Comparison of ENCODE assay signal across 1 cellular context in the genomic region with DNA sequence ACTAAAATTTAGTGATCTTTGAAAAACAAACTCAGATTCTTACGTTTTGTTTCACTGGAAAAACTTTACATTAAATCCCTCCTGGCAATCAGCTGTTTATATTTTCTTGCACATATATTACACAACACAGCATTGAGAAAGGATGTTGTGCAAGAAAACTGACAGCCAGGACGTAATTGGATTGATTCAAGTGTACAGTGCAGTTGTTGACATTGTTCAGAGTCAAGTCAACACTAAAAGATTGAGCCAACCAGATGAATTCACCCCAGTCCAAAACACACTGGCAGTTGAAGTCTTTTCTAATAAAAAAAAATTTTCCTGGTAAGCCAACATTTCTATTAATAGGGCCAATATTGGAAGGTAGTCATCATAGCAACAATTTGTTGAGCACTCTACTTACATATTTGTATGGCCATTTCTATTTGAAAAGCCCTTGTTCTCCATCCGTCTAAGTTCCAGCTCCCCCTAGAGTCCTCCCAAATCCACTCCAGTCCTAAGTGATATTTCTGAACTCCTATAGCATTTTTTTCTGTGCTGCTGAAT.
TF ChIP-seq lines count a peak whose summit lies in the region.

No MANE protein-coding gene starts in this region.

TF ChIP-seq in GM23338, 12 proteins besides CTCF, POLR2A, EP300 and RAD21 (continued from another document):
- TF ChIP-seq, protein P1, sequence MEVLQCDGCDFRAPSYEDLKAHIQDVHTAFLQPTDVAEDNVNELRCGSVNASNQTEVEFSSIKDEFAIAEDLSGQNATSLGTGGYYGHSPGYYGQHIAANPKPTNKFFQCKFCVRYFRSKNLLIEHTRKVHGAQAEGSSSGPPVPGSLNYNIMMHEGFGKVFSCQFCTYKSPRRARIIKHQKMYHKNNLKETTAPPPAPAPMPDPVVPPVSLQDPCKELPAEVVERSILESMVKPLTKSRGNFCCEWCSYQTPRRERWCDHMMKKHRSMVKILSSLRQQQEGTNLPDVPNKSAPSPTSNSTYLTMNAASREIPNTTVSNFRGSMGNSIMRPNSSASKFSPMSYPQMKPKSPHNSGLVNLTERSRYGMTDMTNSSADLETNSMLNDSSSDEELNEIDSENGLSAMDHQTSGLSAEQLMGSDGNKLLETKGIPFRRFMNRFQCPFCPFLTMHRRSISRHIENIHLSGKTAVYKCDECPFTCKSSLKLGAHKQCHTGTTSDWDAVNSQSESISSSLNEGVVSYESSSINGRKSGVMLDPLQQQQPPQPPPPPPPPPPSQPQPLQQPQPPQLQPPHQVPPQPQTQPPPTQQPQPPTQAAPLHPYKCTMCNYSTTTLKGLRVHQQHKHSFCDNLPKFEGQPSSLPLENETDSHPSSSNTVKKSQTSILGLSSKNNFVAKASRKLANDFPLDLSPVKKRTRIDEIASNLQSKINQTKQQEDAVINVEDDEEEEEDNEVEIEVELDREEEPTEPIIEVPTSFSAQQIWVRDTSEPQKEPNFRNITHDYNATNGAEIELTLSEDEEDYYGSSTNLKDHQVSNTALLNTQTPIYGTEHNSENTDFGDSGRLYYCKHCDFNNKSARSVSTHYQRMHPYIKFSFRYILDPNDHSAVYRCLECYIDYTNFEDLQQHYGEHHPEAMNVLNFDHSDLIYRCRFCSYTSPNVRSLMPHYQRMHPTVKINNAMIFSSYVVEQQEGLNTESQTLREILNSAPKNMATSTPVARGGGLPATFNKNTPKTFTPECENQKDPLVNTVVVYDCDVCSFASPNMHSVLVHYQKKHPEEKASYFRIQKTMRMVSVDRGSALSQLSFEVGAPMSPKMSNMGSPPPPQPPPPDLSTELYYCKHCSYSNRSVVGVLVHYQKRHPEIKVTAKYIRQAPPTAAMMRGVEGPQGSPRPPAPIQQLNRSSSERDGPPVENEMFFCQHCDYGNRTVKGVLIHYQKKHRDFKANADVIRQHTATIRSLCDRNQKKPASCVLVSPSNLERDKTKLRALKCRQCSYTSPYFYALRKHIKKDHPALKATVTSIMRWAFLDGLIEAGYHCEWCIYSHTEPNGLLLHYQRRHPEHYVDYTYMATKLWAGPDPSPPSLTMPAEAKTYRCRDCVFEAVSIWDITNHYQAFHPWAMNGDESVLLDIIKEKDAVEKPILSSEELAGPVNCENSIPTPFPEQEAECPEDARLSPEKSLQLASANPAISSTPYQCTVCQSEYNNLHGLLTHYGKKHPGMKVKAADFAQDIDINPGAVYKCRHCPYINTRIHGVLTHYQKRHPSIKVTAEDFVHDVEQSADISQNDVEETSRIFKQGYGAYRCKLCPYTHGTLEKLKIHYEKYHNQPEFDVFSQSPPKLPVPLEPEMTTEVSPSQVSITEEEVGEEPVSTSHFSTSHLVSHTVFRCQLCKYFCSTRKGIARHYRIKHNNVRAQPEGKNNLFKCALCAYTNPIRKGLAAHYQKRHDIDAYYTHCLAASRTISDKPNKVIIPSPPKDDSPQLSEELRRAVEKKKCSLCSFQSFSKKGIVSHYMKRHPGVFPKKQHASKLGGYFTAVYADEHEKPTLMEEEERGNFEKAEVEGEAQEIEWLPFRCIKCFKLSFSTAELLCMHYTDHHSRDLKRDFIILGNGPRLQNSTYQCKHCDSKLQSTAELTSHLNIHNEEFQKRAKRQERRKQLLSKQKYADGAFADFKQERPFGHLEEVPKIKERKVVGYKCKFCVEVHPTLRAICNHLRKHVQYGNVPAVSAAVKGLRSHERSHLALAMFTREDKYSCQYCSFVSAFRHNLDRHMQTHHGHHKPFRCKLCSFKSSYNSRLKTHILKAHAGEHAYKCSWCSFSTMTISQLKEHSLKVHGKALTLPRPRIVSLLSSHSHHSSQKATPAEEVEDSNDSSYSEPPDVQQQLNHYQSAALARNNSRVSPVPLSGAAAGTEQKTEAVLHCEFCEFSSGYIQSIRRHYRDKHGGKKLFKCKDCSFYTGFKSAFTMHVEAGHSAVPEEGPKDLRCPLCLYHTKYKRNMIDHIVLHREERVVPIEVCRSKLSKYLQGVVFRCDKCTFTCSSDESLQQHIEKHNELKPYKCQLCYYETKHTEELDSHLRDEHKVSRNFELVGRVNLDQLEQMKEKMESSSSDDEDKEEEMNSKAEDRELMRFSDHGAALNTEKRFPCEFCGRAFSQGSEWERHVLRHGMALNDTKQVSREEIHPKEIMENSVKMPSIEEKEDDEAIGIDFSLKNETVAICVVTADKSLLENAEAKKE (CRISPR knock-in tag; IDR thresholded peaks at IDR 0.05): no peak
- TF ChIP-seq ETS1 (IDR thresholded peaks at IDR 0.05) (no peak), CREB1 (CRISPR knock-in tag; IDR thresholded peaks at IDR 0.05; ENCODE audit: low read depth) (no peak), EZH2phosphoT487 (IDR thresholded peaks at IDR 0.05; ENCODE audit: unreplicated experiment) (no peak), POLR2AphosphoS5 (IDR thresholded peaks at IDR 0.05; ENCODE audit: low read depth) (no peak), ZNF114 (CRISPR knock-in tag; IDR thresholded peaks at IDR 0.05) (no peak), NANOG (IDR thresholded peaks at IDR 0.05; ENCODE audit: borderline replicate concordance) (no peak), JUNB (IDR thresholded peaks at IDR 0.05; ENCODE audit: unreplicated experiment) (no peak), STAT1 (IDR thresholded peaks at IDR 0.05; ENCODE audit: unreplicated experiment) (no peak), EZH2 (IDR thresholded peaks at IDR 0.05; ENCODE audit: low read depth, unreplicated experiment) (no peak)
